In the genomic region with DNA sequence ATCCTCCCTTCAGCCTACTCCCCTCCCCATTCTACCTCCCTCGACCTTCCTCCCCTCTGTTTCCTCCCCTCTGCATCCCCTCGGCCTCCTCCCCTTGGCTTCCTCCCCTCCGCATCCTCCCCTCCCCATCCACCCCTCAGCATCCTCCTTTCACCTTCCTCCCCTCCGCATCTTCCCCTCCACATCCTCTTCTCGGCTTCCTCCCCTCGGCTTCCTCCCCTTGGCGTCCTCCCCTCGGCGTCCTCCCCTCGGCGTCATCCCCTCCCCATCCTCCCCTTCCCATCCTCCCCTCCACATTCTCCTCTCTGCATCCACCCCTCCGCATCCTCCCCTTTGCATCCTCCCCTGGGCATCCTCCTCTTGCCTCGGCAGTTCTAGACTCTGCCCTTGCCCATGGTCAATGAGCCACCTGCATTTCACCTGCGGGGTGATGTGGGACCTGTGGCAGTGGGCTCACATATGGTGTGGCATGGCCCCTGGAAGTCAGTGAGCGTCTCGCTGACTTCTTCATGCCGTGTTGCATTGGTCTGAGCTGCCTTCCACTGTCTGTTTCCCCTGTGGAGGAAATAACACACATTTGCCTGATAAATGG, we compare ENCODE assay signal across 32 cellular contexts.
DNase-seq lines count a peak whose midpoint lies in the region; ATAC-seq, FAIRE-seq and TF ChIP-seq lines count a peak whose summit lies in the region.
"Had no signal": no experiment of that assay in that cellular context is flagged by ENCODE, and none has a peak within 500 bp of the region (broad histone marks: within the 10 kb centered on the region; RNA-seq: fewer than 3 reads in every experiment).

No MANE protein-coding gene starts in this region.

- no peak for FAIRE-seq in GM12891 (lab: Jason Lieb, UNC)
- FAIRE-seq: H54, HTR-8/SVneo, urothelium cell line had no signal

- no peak for TF ChIP-seq POLR2A in GM12891 (IDR thresholded peaks at IDR 0.05; ENCODE audit: low read depth, low read length)

- H3K27ac Mint-ChIP-seq in central memory CD8-positive, alpha-beta T cell (ENCODE audit: low read depth): peak overlapping the region; percentile 26
- H3K27ac Mint-ChIP-seq in activated CD4-positive, alpha-beta memory T cell treated with anti-CD3 and anti-CD28 coated beads for 36 hours: no peak overlapping the region
- H3K27ac Mint-ChIP-seq: activated naive CD8-positive, alpha-beta T cell treated with anti-CD3 and anti-CD28 coated beads, Interleukin-2, amount 10 ng/mL, durations not matched to agents 7 days and 5 days; immature natural killer cell; progenitor cell of endocrine pancreas; T-helper 17 cell had no signal

- H3K27ac ChIP-seq in neutrophil: peak overlapping the region; percentile 86
- H3K27ac ChIP-seq: ascending aorta, cardiac muscle cell, esophagus squamous epithelium, hepatocyte, KMS-11, left ventricle myocardium inferior, RWPE1, testis had no signal

- no peak for ATAC-seq in central memory CD8-positive, alpha-beta T cell (replicated peaks; ENCODE audit: extremely low read depth, poor library complexity, severe bottlenecking)
- ATAC-seq in GM21360 (IDR thresholded peaks at IDR 0.05; ENCODE audit: unreplicated experiment): no peak
- ATAC-seq: gastrocnemius medialis; sciatic nerve; stimulated activated naive CD8-positive, alpha-beta T cell treated with anti-CD3 and anti-CD28 coated beads, Interleukin-15, Interleukin-2, amounts not matched to agents 100 U/mL and 50 U/mL, for 24 hours; T-helper 17 cell had no signal

- H3K36me3 ChIP-seq in neutrophil: no peaks in the 10 kb centered on the region
- H3K36me3 ChIP-seq: ascending aorta, cardiac muscle cell, esophagus squamous epithelium, gastrocnemius medialis had no signal

- H3K36me3 Mint-ChIP-seq in central memory CD8-positive, alpha-beta T cell (ENCODE audit: insufficient read depth): peaks cover 4% of the 10 kb centered on the region
- no peaks in the 10 kb centered on the region for H3K36me3 Mint-ChIP-seq in activated CD4-positive, alpha-beta memory T cell treated with anti-CD3 and anti-CD28 coated beads for 36 hours
- H3K36me3 Mint-ChIP-seq: activated naive CD8-positive, alpha-beta T cell treated with anti-CD3 and anti-CD28 coated beads, Interleukin-2, amount 10 ng/mL, durations not matched to agents 7 days and 5 days; CD4-positive, alpha-beta memory T cell; immature natural killer cell had no signal

- peaks cover 5% of the 10 kb centered on the region for H3K4me1 Mint-ChIP-seq in central memory CD8-positive, alpha-beta T cell
- H3K4me1 Mint-ChIP-seq in activated CD4-positive, alpha-beta memory T cell treated with anti-CD3 and anti-CD28 coated beads for 36 hours (ENCODE audit: low read depth): peaks cover 2% of the 10 kb centered on the region
- H3K4me1 Mint-ChIP-seq: immature natural killer cell had no signal

- H3K9me3 ChIP-seq in neutrophil: no peaks in the 10 kb centered on the region
- H3K9me3 ChIP-seq: ascending aorta, esophagus squamous epithelium, gastrocnemius medialis, left ventricle myocardium inferior, testis had no signal

- no peak for TF ChIP-seq CTCF in neutrophil (IDR thresholded peaks at IDR 0.05)

- peaks cover 29% of the 10 kb centered on the region for H3K27me3 Mint-ChIP-seq in central memory CD8-positive, alpha-beta T cell
- peaks cover 2% of the 10 kb centered on the region for H3K27me3 Mint-ChIP-seq in activated CD4-positive, alpha-beta memory T cell treated with anti-CD3 and anti-CD28 coated beads for 36 hours
- H3K27me3 Mint-ChIP-seq: activated naive CD8-positive, alpha-beta T cell treated with anti-CD3 and anti-CD28 coated beads, Interleukin-2, amount 10 ng/mL, durations not matched to agents 7 days and 5 days; progenitor cell of endocrine pancreas had no signal

- DNase-seq in activated CD8-positive, alpha-beta memory T cell treated with anti-CD3 and anti-CD28 coated beads for 24 hours: peak; percentile 53
- no peak for DNase-seq in activated CD8-positive, alpha-beta memory T cell treated with anti-CD3 and anti-CD28 coated beads, Interleukin-2, amount 50 U/mL, for 48 hours
- DNase-seq in GM12891 (ENCODE audit: insufficient read length, low spot score) (peak; percentile 11), NCI-H187 treated with DMSO at 0.1 percent for 48 hours (lab: John Stamatoyannopoulos, UW) (no peak)
- DNase-seq in central memory CD8-positive, alpha-beta T cell (ENCODE audit: low spot score in 2 of 2): no peak
- no peak for DNase-seq in activated CD4-positive, alpha-beta memory T cell treated with anti-CD3 and anti-CD28 coated beads for 36 hours
- DNase-seq: activated naive CD8-positive, alpha-beta T cell treated with anti-CD3 and anti-CD28 coated beads, Interleukin-2, amount 10 ng/mL, durations not matched to agents 7 days and 5 days; activated T-cell treated with anti-CD3 and anti-CD28 coated beads, Interleukin-2, amount 50 U/mL, for 48 hours; CD4-positive, alpha-beta memory T cell; cortex of kidney; DMS 273 treated with DMSO at 0.1 percent for 48 hours; esophagus squamous epithelium; gastrocnemius medialis; immature natural killer cell; left ventricle myocardium inferior; NCI-H1417 treated with DMSO at 0.1 percent for 48 hours; NCI-H446 treated with DMSO at 0.1 percent for 48 hours; stimulated activated naive CD8-positive, alpha-beta T cell treated with anti-CD3 and anti-CD28 coated beads, Interleukin-15, Interleukin-2, amounts not matched to agents 100 U/mL and 50 U/mL, for 24 hours; T-helper 17 cell had no signal

- H3K9me3 Mint-ChIP-seq in central memory CD8-positive, alpha-beta T cell: no peaks in the 10 kb centered on the region
- no peaks in the 10 kb centered on the region for H3K9me3 Mint-ChIP-seq in activated CD4-positive, alpha-beta memory T cell treated with anti-CD3 and anti-CD28 coated beads for 36 hours
- H3K9me3 Mint-ChIP-seq: activated naive CD8-positive, alpha-beta T cell treated with anti-CD3 and anti-CD28 coated beads, Interleukin-2, amount 10 ng/mL, durations not matched to agents 7 days and 5 days; CD4-positive, alpha-beta memory T cell; immature natural killer cell had no signal

- H3K4me3 ChIP-seq in neutrophil (ENCODE audit: low read depth in 1 of 2, low read length in 1 of 2): no peak overlapping the region
- H3K4me3 ChIP-seq: ascending aorta, cardiac muscle cell, esophagus squamous epithelium, gastrocnemius medialis, hepatocyte, left ventricle myocardium inferior, testis had no signal

- H3K4me1 ChIP-seq in neutrophil (ENCODE audit: control insufficient read depth in 1 of 2, insufficient read depth in 1 of 2, low read depth in 1 of 2, low read length in 1 of 2): peaks cover 54 to 70% of the 10 kb centered on the region in 2 experiments
- H3K4me1 ChIP-seq: ascending aorta, esophagus squamous epithelium had no signal

- CTCF ChIA-PET in activated CD4-positive, alpha-beta memory T cell treated with anti-CD3 and anti-CD28 coated beads for 36 hours (lab: Charles Lee): no interaction called here

- no peaks in the 10 kb centered on the region for H3K27me3 ChIP-seq in neutrophil
- H3K27me3 ChIP-seq: ascending aorta, cardiac muscle cell, gastrocnemius medialis, hepatocyte, testis had no signal

- POLR2A ChIA-PET in activated CD4-positive, alpha-beta memory T cell treated with anti-CD3 and anti-CD28 coated beads for 36 hours (lab: Charles Lee): no interaction called here

- no peak overlapping the region for H3K4me3 Mint-ChIP-seq in central memory CD8-positive, alpha-beta T cell
- H3K4me3 Mint-ChIP-seq in activated CD4-positive, alpha-beta memory T cell treated with anti-CD3 and anti-CD28 coated beads for 36 hours: no peak overlapping the region
- H3K4me3 Mint-ChIP-seq: activated naive CD8-positive, alpha-beta T cell treated with anti-CD3 and anti-CD28 coated beads, Interleukin-2, amount 10 ng/mL, durations not matched to agents 7 days and 5 days; immature natural killer cell; T-helper 17 cell had no signal

- intact Hi-C loops in activated CD4-positive, alpha-beta memory T cell treated with anti-CD3 and anti-CD28 coated beads for 36 hours (cut with micrococcal nuclease): no loop called here

TF ChIP-seq in GM12891, 5 proteins besides CTCF, POLR2A, EP300 and RAD21:
- TF ChIP-seq POLR2AphosphoS5 (IDR thresholded peaks at IDR 0.05; ENCODE audit: low read depth, low read length) (no peak), SPI1 (IDR thresholded peaks at IDR 0.05; ENCODE audit: low read depth, low read length) (no peak), PAX5 (IDR thresholded peaks at IDR 0.05; ENCODE audit: insufficient read depth, low read length, severe bottlenecking) (no peak), TAF1 (IDR thresholded peaks at IDR 0.05; ENCODE audit: low read depth, low read length) (no peak), POU2F2 (IDR thresholded peaks at IDR 0.05; ENCODE audit: low read depth, low read length) (no peak)

Comparison
In these comparisons a context has a peak if more than half of its experiments do, and no peak if none do; other contexts are left out.
1. DNase-seq: peak in activated CD8-positive, alpha-beta memory T cell treated with anti-CD3 and anti-CD28 coated beads for 24 hours (single experiment) and GM12891 (single experiment); none in activated CD8-positive, alpha-beta memory T cell treated with anti-CD3 and anti-CD28 coated beads, Interleukin-2, amount 50 U/mL, for 48 hours (single experiment), central memory CD8-positive, alpha-beta T cell (0 of 2), NCI-H187 treated with DMSO at 0.1 percent for 48 hours (single experiment) and activated CD4-positive, alpha-beta memory T cell treated with anti-CD3 and anti-CD28 coated beads for 36 hours (single experiment).